9 cellular contexts compared by ENCODE assay signal in genomic region chr20:38748863-38749153, GRCh38. TPM values are rescaled to one million over a fixed set of nuclear protein-coding genes. Genes with fewer than 3 reads are reported as not detected.
DNase-seq lines count a peak whose midpoint lies in the region; ATAC-seq and TF ChIP-seq lines count a peak whose summit lies in the region.
"Had no signal": no experiment of that assay in that cellular context is flagged by ENCODE, and none has a peak within 500 bp of the region (broad histone marks: within the 10 kb centered on the region; RNA-seq: fewer than 3 reads in every experiment).

No MANE protein-coding gene starts in this region.

- no peaks in the 10 kb centered on the region for H3K9me3 Mint-ChIP-seq in Caco-2 (ENCODE audit: unreplicated experiment)
- H3K9me3 Mint-ChIP-seq in activated naive CD4-positive, alpha-beta T cell treated with anti-CD3 and anti-CD28 coated beads, Interleukin-2, amount 50 U/mL, for 24 hours: no peaks in the 10 kb centered on the region

- H3K27me3 Mint-ChIP-seq in Caco-2 (ENCODE audit: insufficient read depth, unreplicated experiment): no peaks in the 10 kb centered on the region
- H3K27me3 Mint-ChIP-seq in activated naive CD4-positive, alpha-beta T cell treated with anti-CD3 and anti-CD28 coated beads, Interleukin-2, amount 50 U/mL, for 24 hours: no peaks in the 10 kb centered on the region

- ATAC-seq in HCT116: peak; percentile 72

- intact Hi-C loops in Caco-2 (cut with micrococcal nuclease; ENCODE audit: unreplicated experiment): loop anchor here (1.0 kb wide), 1 partner anchor 18 kb away; no protein-coding TSS in a partner anchor
- intact Hi-C loops in HCT116 (cut with micrococcal nuclease): loop anchor here (1.0 kb wide), 1 partner anchor 18 kb away; no protein-coding TSS in a partner anchor

- H3K27ac Mint-ChIP-seq in Caco-2 (ENCODE audit: unreplicated experiment): peak overlapping the region; percentile 7
- peak overlapping the region; percentile 75 for H3K27ac Mint-ChIP-seq in activated naive CD4-positive, alpha-beta T cell treated with anti-CD3 and anti-CD28 coated beads, Interleukin-2, amount 50 U/mL, for 24 hours

- H3K9me3 ChIP-seq in Caco-2: no peaks in the 10 kb centered on the region
- H3K9me3 ChIP-seq in HCT116 (ENCODE audit: control insufficient read depth in 1 of 2, insufficient read depth in 1 of 2, low read depth in 1 of 2, low read length in 2 of 2): no peaks in the 10 kb centered on the region

- H4K20me1 ChIP-seq in HCT116 (ENCODE audit: insufficient read depth): no peaks in the 10 kb centered on the region

- DNase-seq in Caco-2 (no peak), HCT116 (ENCODE audit: low read depth, low spot score) (peak; percentile 22), NCI-H345 (lab: John Stamatoyannopoulos, UW) (peak; percentile 69), iPS-NIHi11 (ENCODE audit: low spot score) (peak; percentile 79), hypothalamus (lab: John Stamatoyannopoulos, UW) (no peak), NCI-H1694 treated with DMSO at 0.1 percent for 48 hours (lab: John Stamatoyannopoulos, UW) (no peak)
- DNase-seq in stimulated activated CD4-positive, alpha-beta T cell treated with anti-CD3 and anti-CD28 coated beads, Interleukin-1b, Interleukin-23, amount 100 ng/mL, for 4 hours (ENCODE audit: low read depth in 2 of 2): peak; percentile 47 to 53

- no peaks in the 10 kb centered on the region for H3K9me2 ChIP-seq in HCT116 (ENCODE audit: insufficient read depth)

- POLR2A ChIA-PET in Caco-2 (lab: Charles Lee) (interaction anchor here (0.5 kb wide), 1 partner anchor 30 kb away, joined by 3 read pairs; no protein-coding TSS in a partner anchor), HCT116 (lab: Charles Lee) (no interaction called here)

- TF ChIP-seq RAD21 in HCT116 (IDR thresholded peaks at IDR 0.05; ENCODE audit: low read depth): no peak

- no peak for TF ChIP-seq CTCF in Caco-2 (IDR thresholded peaks at IDR 0.05; ENCODE audit: insufficient read depth in 1 of 2, low read depth in 1 of 2, low read length in 1 of 2, severe bottlenecking in 1 of 2, unreplicated experiment in 1 of 2)
- no peak for TF ChIP-seq CTCF in HCT116 (IDR thresholded peaks at IDR 0.05 in 2 of 3, conservative IDR thresholded peaks at IDR 0.05 in 1 of 3; ENCODE audit: borderline replicate concordance in 1 of 3, insufficient read depth in 1 of 3, low read depth in 2 of 3, low read length in 2 of 3)

- H3K36me3 Mint-ChIP-seq in Caco-2 (ENCODE audit: insufficient read depth, unreplicated experiment): peaks cover 36% of the 10 kb centered on the region
- H3K36me3 Mint-ChIP-seq in activated naive CD4-positive, alpha-beta T cell treated with anti-CD3 and anti-CD28 coated beads, Interleukin-2, amount 50 U/mL, for 24 hours: peaks cover 4% of the 10 kb centered on the region

- peaks cover 53% of the 10 kb centered on the region for H3K79me2 ChIP-seq in HCT116 (ENCODE audit: insufficient read depth, low read length)

- peak overlapping the region; percentile 81 for H3K4me3 Mint-ChIP-seq in Caco-2 (ENCODE audit: unreplicated experiment)
- H3K4me3 Mint-ChIP-seq in activated naive CD4-positive, alpha-beta T cell treated with anti-CD3 and anti-CD28 coated beads, Interleukin-2, amount 50 U/mL, for 24 hours: peak overlapping the region; percentile 88

- H3K27ac ChIP-seq in HCT116 (ENCODE audit: low read depth, low read length): peak overlapping the region; percentile 82

- RAD21 ChIA-PET in HCT116 (lab: Charles Lee; ENCODE audit: low non-redundant PET in 1 of 2, low total read pairs in 2 of 2, uncharacterized antibody in 2 of 2, unreplicated experiment in 2 of 2): no interaction called here

- H3K4me1 Mint-ChIP-seq in Caco-2 (ENCODE audit: low read depth, unreplicated experiment): peaks cover 10% of the 10 kb centered on the region
- peaks cover 26% of the 10 kb centered on the region for H3K4me1 Mint-ChIP-seq in activated naive CD4-positive, alpha-beta T cell treated with anti-CD3 and anti-CD28 coated beads, Interleukin-2, amount 50 U/mL, for 24 hours

- H2AFZ ChIP-seq in HCT116 (ENCODE audit: low read depth, low read length, poor library complexity, severe bottlenecking): peak overlapping the region; percentile 29

- H3K4me2 ChIP-seq in HCT116 (ENCODE audit: low read length): peak overlapping the region; percentile 92

- H3K36me3 ChIP-seq in Caco-2 (ENCODE audit: control insufficient read depth, insufficient read depth, low read length) (no peaks in the 10 kb centered on the region), HCT116 (ENCODE audit: control insufficient read depth in 1 of 2, insufficient read depth in 2 of 2, low read length in 2 of 2) (peaks cover 18 to 23% of the 10 kb centered on the region in 2 experiments)

- TF ChIP-seq POLR2A in HCT116 (IDR thresholded peaks at IDR 0.05; ENCODE audit: borderline replicate concordance, extremely low read depth, insufficient read depth, insufficient read length): no peak

- H3K4me1 ChIP-seq in Caco-2 (peaks cover 14% of the 10 kb centered on the region), HCT116 (ENCODE audit: control insufficient read depth in 1 of 2, insufficient read depth in 2 of 2, low read length in 2 of 2) (peaks cover 8 to 24% of the 10 kb centered on the region in 2 experiments; a peak in 3 of 4 replicates)

- CTCF ChIA-PET in Caco-2 (lab: Charles Lee) (interaction anchor here (0.6 to 2.5 kb wide), 10 partner anchors 8 to 1548 kb away, joined by 3 to 13 read pairs (median 6); no protein-coding TSS in a partner anchor), HCT116 (lab: Charles Lee) (interaction anchor here (1.4 kb wide), 1 partner anchor 30 kb away, joined by 3 read pairs; no protein-coding TSS in a partner anchor)

- BruUV-seq in Caco-2 (replicated peaks; lab: Mats Ljungman, UMichigan): no TSS peak
- no TSS peak for BruUV-seq in HCT116 (replicated peaks; lab: Mats Ljungman, UMichigan)

- H3K4me3 ChIP-seq in Caco-2 (ENCODE audit: low read depth, low read length): peak overlapping the region; percentile 57
- peak overlapping the region; percentile 72 to 84 for H3K4me3 ChIP-seq in HCT116 (replicated peaks in 1 of 2; ENCODE audit: low read depth in 1 of 2, low read length in 2 of 2)

- peak overlapping the region; percentile 81 for H3K9ac ChIP-seq in HCT116 (ENCODE audit: low read length)

- H3K27me3 ChIP-seq in Caco-2 (replicated peaks; ENCODE audit: control insufficient read depth, insufficient read depth, low read length) (no peaks in the 10 kb centered on the region), HCT116 (ENCODE audit: insufficient read depth, low read length) (no peaks in the 10 kb centered on the region)

TF ChIP-seq in HCT116, 20 proteins besides CTCF, POLR2A, EP300 and RAD21:
- TF ChIP-seq EGR1 (IDR thresholded peaks at IDR 0.05; ENCODE audit: low read depth) (no peak), CBX3 (IDR thresholded peaks at IDR 0.05; ENCODE audit: low read depth) (no peak), JUND (IDR thresholded peaks at IDR 0.05) (no peak), TCF7L2 (IDR thresholded peaks at IDR 0.05; ENCODE audit: borderline replicate concordance, extremely low read depth, insufficient read depth, insufficient read length) (no peak), FOSL1 (IDR thresholded peaks at IDR 0.05; ENCODE audit: low read depth) (no peak), ZFX (IDR thresholded peaks at IDR 0.05) (no peak), CEBPB (IDR thresholded peaks at IDR 0.05; ENCODE audit: low read depth) (no peak), ZNF274 (IDR thresholded peaks at IDR 0.05; ENCODE audit: low read depth, low read length) (no peak), SRF (IDR thresholded peaks at IDR 0.05; ENCODE audit: low read depth) (no peak), SIN3A (IDR thresholded peaks at IDR 0.05; ENCODE audit: low read depth) (no peak), EZH2phosphoT487 (IDR thresholded peaks at IDR 0.05; ENCODE audit: borderline replicate concordance) (no peak)
- TF ChIP-seq, protein P1, sequence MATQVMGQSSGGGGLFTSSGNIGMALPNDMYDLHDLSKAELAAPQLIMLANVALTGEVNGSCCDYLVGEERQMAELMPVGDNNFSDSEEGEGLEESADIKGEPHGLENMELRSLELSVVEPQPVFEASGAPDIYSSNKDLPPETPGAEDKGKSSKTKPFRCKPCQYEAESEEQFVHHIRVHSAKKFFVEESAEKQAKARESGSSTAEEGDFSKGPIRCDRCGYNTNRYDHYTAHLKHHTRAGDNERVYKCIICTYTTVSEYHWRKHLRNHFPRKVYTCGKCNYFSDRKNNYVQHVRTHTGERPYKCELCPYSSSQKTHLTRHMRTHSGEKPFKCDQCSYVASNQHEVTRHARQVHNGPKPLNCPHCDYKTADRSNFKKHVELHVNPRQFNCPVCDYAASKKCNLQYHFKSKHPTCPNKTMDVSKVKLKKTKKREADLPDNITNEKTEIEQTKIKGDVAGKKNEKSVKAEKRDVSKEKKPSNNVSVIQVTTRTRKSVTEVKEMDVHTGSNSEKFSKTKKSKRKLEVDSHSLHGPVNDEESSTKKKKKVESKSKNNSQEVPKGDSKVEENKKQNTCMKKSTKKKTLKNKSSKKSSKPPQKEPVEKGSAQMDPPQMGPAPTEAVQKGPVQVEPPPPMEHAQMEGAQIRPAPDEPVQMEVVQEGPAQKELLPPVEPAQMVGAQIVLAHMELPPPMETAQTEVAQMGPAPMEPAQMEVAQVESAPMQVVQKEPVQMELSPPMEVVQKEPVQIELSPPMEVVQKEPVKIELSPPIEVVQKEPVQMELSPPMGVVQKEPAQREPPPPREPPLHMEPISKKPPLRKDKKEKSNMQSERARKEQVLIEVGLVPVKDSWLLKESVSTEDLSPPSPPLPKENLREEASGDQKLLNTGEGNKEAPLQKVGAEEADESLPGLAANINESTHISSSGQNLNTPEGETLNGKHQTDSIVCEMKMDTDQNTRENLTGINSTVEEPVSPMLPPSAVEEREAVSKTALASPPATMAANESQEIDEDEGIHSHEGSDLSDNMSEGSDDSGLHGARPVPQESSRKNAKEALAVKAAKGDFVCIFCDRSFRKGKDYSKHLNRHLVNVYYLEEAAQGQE (IDR thresholded peaks at IDR 0.05; ENCODE audit: low read depth): no peak
- TF ChIP-seq, protein P2, sequence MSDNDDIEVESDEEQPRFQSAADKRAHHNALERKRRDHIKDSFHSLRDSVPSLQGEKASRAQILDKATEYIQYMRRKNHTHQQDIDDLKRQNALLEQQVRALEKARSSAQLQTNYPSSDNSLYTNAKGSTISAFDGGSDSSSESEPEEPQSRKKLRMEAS (IDR thresholded peaks at IDR 0.05): no peak
TF ChIP-seq in HCT116: peak in this region for 0.

RNA-seq across cellular contexts. Expression of gene ACTR5, which starts 0.5 kb away (rescaled TPM):
- total RNA-seq in Caco-2 (2022) (18.2 and 20.0 TPM in 2 replicates), HCT116 (2021; ENCODE audit: unreplicated experiment) (22.0 TPM)
- 15.0 and 16.7 TPM in 2 replicates for polyA plus RNA-seq in HCT116 (2012)

RNA-seq across cellular contexts. Expression of gene SLC32A1, which starts 24.5 kb away (rescaled TPM):
- total RNA-seq in Caco-2 (2022) (not detected in 2 replicates), HCT116 (2021; ENCODE audit: unreplicated experiment) (not detected)
- 0.03 TPM in 1 of 2 replicates, not detected in the other for polyA plus RNA-seq in HCT116 (2012)
- total RNA-seq: LHCN-M2 had no signal

RNA-seq across cellular contexts. Expression of gene PPP1R16B, which starts 56.7 kb away (rescaled TPM):
- total RNA-seq in Caco-2 (2022): not detected in 2 replicates
- 0.52 TPM for total RNA-seq in HCT116 (2021; ENCODE audit: unreplicated experiment)
- polyA plus RNA-seq in HCT116 (2012): 0.01 TPM in 1 of 2 replicates, not detected in the other
- total RNA-seq: LHCN-M2 had no signal

Comparison
In these comparisons a context has a peak if more than half of its experiments do, and no peak if none do; other contexts are left out.
1. DNase-seq: peak in HCT116 (single experiment), NCI-H345 (single experiment), iPS-NIHi11 (single experiment) and stimulated activated CD4-positive, alpha-beta T cell treated with anti-CD3 and anti-CD28 coated beads, Interleukin-1b, Interleukin-23, amount 100 ng/mL, for 4 hours (2 of 2); none in Caco-2 (0 of 2), hypothalamus (0 of 51) and NCI-H1694 treated with DMSO at 0.1 percent for 48 hours (single experiment).